In genomic region chrX:105120460-105120859, GRCh38 we compare ENCODE assay signal across 15 cellular contexts.
DNase-seq lines count a peak whose midpoint lies in the region; ATAC-seq and TF ChIP-seq lines count a peak whose summit lies in the region.
"Had no signal": no experiment of that assay in that cellular context is flagged by ENCODE, and none has a peak within 500 bp of the region (broad histone marks: within the 10 kb centered on the region; RNA-seq: fewer than 3 reads in every experiment).

No MANE protein-coding gene starts in this region.

- H3K36me3 ChIP-seq in BLaER1, result no peaks in the 10 kb centered on the region
- no peaks in the 10 kb centered on the region for H3K36me3 ChIP-seq in CD4-positive, alpha-beta memory T cell (ENCODE audit: insufficient read depth, low read length)

- no peaks in the 10 kb centered on the region for H4K20me1 ChIP-seq in BLaER1

- H3K9me3 ChIP-seq in BLaER1, result peaks cover 7% of the 10 kb centered on the region
- no peaks in the 10 kb centered on the region for H3K9me3 ChIP-seq in CD4-positive, alpha-beta memory T cell (ENCODE audit: control insufficient read depth in 1 of 2, low read length in 2 of 2)

- CTCF ChIA-PET in CD4-positive, alpha-beta memory T cell (lab: Charles Lee; ENCODE audit: partially characterized antibody), result no interaction called here

- peaks cover 23% of the 10 kb centered on the region for H3K4me1 Mint-ChIP-seq in glutamatergic neuron (ENCODE audit: low read depth, unreplicated experiment)
- H3K4me1 Mint-ChIP-seq in CD4-positive, alpha-beta memory T cell, result no peaks in the 10 kb centered on the region

- no peaks in the 10 kb centered on the region for H3K36me3 Mint-ChIP-seq in glutamatergic neuron (ENCODE audit: unreplicated experiment)
- no peaks in the 10 kb centered on the region for H3K36me3 Mint-ChIP-seq in CD4-positive, alpha-beta memory T cell

- peak; percentile 47 for ATAC-seq in GM19351 (IDR thresholded peaks at IDR 0.05; ENCODE audit: unreplicated experiment)

- H3K27ac Mint-ChIP-seq in glutamatergic neuron (ENCODE audit: unreplicated experiment), result peak overlapping the region; percentile 93
- H3K27ac Mint-ChIP-seq in CD4-positive, alpha-beta memory T cell, result no peak overlapping the region

- POLR2A ChIA-PET in CD4-positive, alpha-beta memory T cell (lab: Charles Lee; ENCODE audit: partially characterized antibody), result no interaction called here

- H3K9ac ChIP-seq in BLaER1, result no peak overlapping the region

- H3K27me3 Mint-ChIP-seq in glutamatergic neuron (ENCODE audit: unreplicated experiment), result peaks cover 2% of the 10 kb centered on the region
- peaks cover 0 to 1% of the 10 kb centered on the region in 2 donors for H3K27me3 Mint-ChIP-seq in CD4-positive, alpha-beta memory T cell

- H3K4me1 ChIP-seq in BLaER1, result peaks cover 9% of the 10 kb centered on the region
- H3K4me1 ChIP-seq in CD4-positive, alpha-beta memory T cell (ENCODE audit: insufficient read depth, low read length), result no peaks in the 10 kb centered on the region

- no peak overlapping the region for H3K27ac ChIP-seq in BLaER1
- H3K27ac ChIP-seq in CD4-positive, alpha-beta memory T cell (ENCODE audit: low read depth, low read length), result no peak overlapping the region

- H3K27me3 ChIP-seq in BLaER1, result no peaks in the 10 kb centered on the region
- H3K27me3 ChIP-seq in CD4-positive, alpha-beta memory T cell (ENCODE audit: insufficient read depth, low read length), result no peaks in the 10 kb centered on the region

- H3K4me3 ChIP-seq in BLaER1, result no peak overlapping the region
- no peak overlapping the region for H3K4me3 ChIP-seq in CD4-positive, alpha-beta memory T cell (ENCODE audit: low read length in 2 of 2)

- TF ChIP-seq CTCF in glutamatergic neuron (IDR thresholded peaks at IDR 0.05; ENCODE audit: partially characterized antibody, unreplicated experiment), result no peak

- intact Hi-C loops in CD4-positive, alpha-beta memory T cell (cut with micrococcal nuclease), result no loop called here
- intact Hi-C loops in head of caudate nucleus (cut with DNase I), result no loop called here

- H3K4me3 Mint-ChIP-seq in glutamatergic neuron (ENCODE audit: unreplicated experiment), result peak overlapping the region; percentile 11
- no peak overlapping the region for H3K4me3 Mint-ChIP-seq in CD4-positive, alpha-beta memory T cell

- DNase-seq in NOMO-1 treated with DMSO at 0.1 percent for 48 hours (lab: John Stamatoyannopoulos, UW; ENCODE audit: unreplicated experiment) (peak; percentile 52), glutamatergic neuron (no peak), head of caudate nucleus (no peak), NCI-H146 treated with DMSO at 0.1 percent for 48 hours (lab: John Stamatoyannopoulos, UW; ENCODE audit: unreplicated experiment) (no peak), DMS 273 (lab: John Stamatoyannopoulos, UW; ENCODE audit: unreplicated experiment) (no peak)
- DNase-seq in CD4-positive, alpha-beta memory T cell, result no peak
- DNase-seq: GF-D8, IMR-90, NCI-H1092 treated with DMSO at 0.1 percent for 48 hours, NCI-H1694 treated with DMSO at 0.1 percent for 48 hours, NCI-H345, NCI-H526 treated with DMSO at 0.1 percent for 48 hours, SIG-M5 had no signal

- H3K4me2 ChIP-seq in BLaER1, result peak overlapping the region; percentile 21

- peaks cover 5% of the 10 kb centered on the region for H3K9me3 Mint-ChIP-seq in glutamatergic neuron (ENCODE audit: unreplicated experiment)
- peaks cover 0 to 2% (median 0%) of the 10 kb centered on the region in 8 donors for H3K9me3 Mint-ChIP-seq in CD4-positive, alpha-beta memory T cell
